ENCODE assay signal across 8 cellular contexts in genomic region chr20:33663161-33664084, GRCh38.
DNase-seq lines count a peak whose midpoint lies in the region; ATAC-seq and TF ChIP-seq lines count a peak whose summit lies in the region.

No MANE protein-coding gene starts in this region.

- ATAC-seq in HG02798 (IDR thresholded peaks at IDR 0.05; ENCODE audit: poor library complexity, unreplicated experiment), result peak; percentile 53

- peak overlapping the region; percentile 92 for H3K27ac ChIP-seq in caudate nucleus (ENCODE audit: low read depth, low read length)

- peak; percentile 71 for DNase-seq in NCI-H226
- DNase-seq in activated CD4-positive, CD25-positive, alpha-beta regulatory T cell treated with anti-CD3 and anti-CD28 coated beads, Interleukin-2, amount 50 U/mL, for 16 hours (ENCODE audit: low read depth, low spot score), result peak; percentile 67
- peak in 56 of 61 donors; percentile 16 to 82 (median 60) for DNase-seq in caudate nucleus (lab: John Stamatoyannopoulos, UW)
- DNase-seq in islet precursor cell, result peak; percentile 86
- DNase-seq in stimulated activated CD4-positive, alpha-beta T cell treated with anti-CD3 and anti-CD28 coated beads, Interleukin-12 subunit alpha, Interleukin-12 subunit beta, amount 100 ng/mL, for 48 hours (ENCODE audit: low read depth in 2 of 3, low spot score in 1 of 3), result peak; percentile 63 to 84 (median 68)
- no peak for DNase-seq in OCI-M2 (lab: John Stamatoyannopoulos, UW; ENCODE audit: unreplicated experiment)

- peak; percentile 89 for TF ChIP-seq POLR2A in GM10847 (IDR thresholded peaks at IDR 0.05; ENCODE audit: extremely low read depth, insufficient read length)
